In genomic region chr5:109455598-109456096, GRCh38 we compare ENCODE assay signal across 1 cellular context.
TF ChIP-seq lines count a peak whose summit lies in the region.

No MANE protein-coding gene starts in this region.

TF ChIP-seq in GM23338, 12 proteins besides CTCF, POLR2A, EP300 and RAD21:
- TF ChIP-seq ZNF462 (CRISPR knock-in tag; IDR thresholded peaks at IDR 0.05) = no peak
- TF ChIP-seq STAT1 (IDR thresholded peaks at IDR 0.05; ENCODE audit: unreplicated experiment) = no peak
- no peak for TF ChIP-seq NANOG (IDR thresholded peaks at IDR 0.05; ENCODE audit: borderline replicate concordance)
- TF ChIP-seq ZNF114 (CRISPR knock-in tag; IDR thresholded peaks at IDR 0.05) = no peak
- TF ChIP-seq CREB1 (CRISPR knock-in tag; IDR thresholded peaks at IDR 0.05; ENCODE audit: low read depth) = no peak
- TF ChIP-seq JUNB (IDR thresholded peaks at IDR 0.05; ENCODE audit: unreplicated experiment) = no peak
- TF ChIP-seq EZH2phosphoT487 (IDR thresholded peaks at IDR 0.05; ENCODE audit: unreplicated experiment) = no peak
- no peak for TF ChIP-seq EZH2 (IDR thresholded peaks at IDR 0.05; ENCODE audit: low read depth, unreplicated experiment)
- TF ChIP-seq ZNF331 (CRISPR knock-in tag; IDR thresholded peaks at IDR 0.05; ENCODE audit: low read depth) = no peak
- no peak for TF ChIP-seq REST (IDR thresholded peaks at IDR 0.05; ENCODE audit: unreplicated experiment)
- no peak for TF ChIP-seq POLR2AphosphoS5 (IDR thresholded peaks at IDR 0.05; ENCODE audit: low read depth)
- TF ChIP-seq ETS1 (IDR thresholded peaks at IDR 0.05) = no peak
